In genomic region chr1:165075725-165076370, GRCh38 we compare ENCODE assay signal across 9 cellular contexts.
DNase-seq lines count a peak whose midpoint lies in the region; ATAC-seq and TF ChIP-seq lines count a peak whose summit lies in the region.
"Had no signal": no experiment of that assay in that cellular context is flagged by ENCODE, and none has a peak within 500 bp of the region (broad histone marks: within the 10 kb centered on the region; RNA-seq: fewer than 3 reads in every experiment).

No MANE protein-coding gene starts in this region.

- ATAC-seq in effector memory CD8-positive, alpha-beta T cell (replicated peaks) = no peak

- DNase-seq in BE2C (peak; percentile 38), HCEC 1CT (peak; percentile 23), NCI-H526 treated with DMSO at 0.1 percent for 48 hours (lab: John Stamatoyannopoulos, UW) (peak; percentile 64), colonic mucosa (no peak), coronary artery (ENCODE audit: low spot score) (no peak), GF-D8 (lab: John Stamatoyannopoulos, UW) (no peak)
- no peak for DNase-seq in effector memory CD8-positive, alpha-beta T cell

- H3K27ac Mint-ChIP-seq in effector memory CD8-positive, alpha-beta T cell = no peak overlapping the region

- no peak overlapping the region for H3K4me3 ChIP-seq in BE2C (ENCODE audit: low read depth, low read length)
- no peak overlapping the region for H3K4me3 ChIP-seq in colonic mucosa
- H3K4me3 ChIP-seq in neural cell (ENCODE audit: low read length) = no peak overlapping the region
- no peak overlapping the region for H3K4me3 ChIP-seq in coronary artery

- no peaks in the 10 kb centered on the region for H3K27me3 ChIP-seq in BE2C
- no peaks in the 10 kb centered on the region for H3K27me3 ChIP-seq in colonic mucosa
- H3K27me3 ChIP-seq in neural cell (ENCODE audit: insufficient read depth, low read depth, low read length) = no peaks in the 10 kb centered on the region

- no peak overlapping the region for H3K4me2 ChIP-seq in neural cell (ENCODE audit: low read length)

- intact Hi-C loops in colonic mucosa (cut with DNase I) = loop anchor here (10.0 kb wide), 2 partner anchors 911 to 1551 kb away; no protein-coding TSS in a partner anchor

- no peaks in the 10 kb centered on the region for H3K9me2 ChIP-seq in neural cell (ENCODE audit: insufficient read depth, low read length)

- no peak overlapping the region for H2AFZ ChIP-seq in neural cell (ENCODE audit: low read depth, low read length)

- H4K20me1 ChIP-seq in neural cell (ENCODE audit: insufficient read depth) = no peaks in the 10 kb centered on the region

- peaks cover 6 to 22% of the 10 kb centered on the region in 2 donors for H3K27me3 Mint-ChIP-seq in effector memory CD8-positive, alpha-beta T cell

- no peaks in the 10 kb centered on the region for H3K9me3 ChIP-seq in BE2C
- H3K9me3 ChIP-seq in colonic mucosa = no peaks in the 10 kb centered on the region
- no peaks in the 10 kb centered on the region for H3K9me3 ChIP-seq in neural cell (ENCODE audit: low read length)

- peaks cover 0 to 3% of the 10 kb centered on the region in 2 donors for H3K4me1 Mint-ChIP-seq in effector memory CD8-positive, alpha-beta T cell (ENCODE audit: low read depth in 2 of 2)

- no peaks in the 10 kb centered on the region for H3F3A ChIP-seq in neural cell (ENCODE audit: insufficient read depth, low read length, poor library complexity, severe bottlenecking)

- peak; percentile 71 for TF ChIP-seq CTCF in BE2C (IDR thresholded peaks at IDR 0.05; ENCODE audit: low read depth, low read length)
- TF ChIP-seq CTCF in colonic mucosa (IDR thresholded peaks at IDR 0.05) = peak; percentile 27
- peak; percentile 62 for TF ChIP-seq CTCF in neural cell (IDR thresholded peaks at IDR 0.05; ENCODE audit: poor library complexity, severe bottlenecking)
- no peak for TF ChIP-seq CTCF in coronary artery (IDR thresholded peaks at IDR 0.05)

- H3K79me2 ChIP-seq in neural cell (replicated peaks; ENCODE audit: insufficient read depth, low read length) = no peaks in the 10 kb centered on the region

- peak; percentile 62 for TF ChIP-seq RAD21 in neural cell (conservative IDR thresholded peaks at IDR 0.05)

- H3K9me3 Mint-ChIP-seq in effector memory CD8-positive, alpha-beta T cell = peaks cover 0 to 1% of the 10 kb centered on the region in 2 donors

- TF ChIP-seq EP300 in neural cell (conservative IDR thresholded peaks at IDR 0.05; ENCODE audit: poor library complexity, severe bottlenecking) = no peak

- H3K27ac ChIP-seq in colonic mucosa (no peak overlapping the region), neural cell (ENCODE audit: low read length) (no peak overlapping the region), coronary artery (no peak overlapping the region)
- H3K27ac ChIP-seq: epithelial cell of prostate had no signal

- H3K9ac ChIP-seq in colonic mucosa (ENCODE audit: low read depth in 2 of 2, low read length in 2 of 2) (no peak overlapping the region), neural cell (ENCODE audit: low read length) (no peak overlapping the region)

- H3K36me3 Mint-ChIP-seq in effector memory CD8-positive, alpha-beta T cell (ENCODE audit: insufficient read depth) = no peaks in the 10 kb centered on the region

- H3K4me1 ChIP-seq in BE2C (no peaks in the 10 kb centered on the region), colonic mucosa (no peaks in the 10 kb centered on the region)

- no peak overlapping the region for H3K4me3 Mint-ChIP-seq in effector memory CD8-positive, alpha-beta T cell

- H3K36me3 ChIP-seq in BE2C = no peaks in the 10 kb centered on the region
- H3K36me3 ChIP-seq in colonic mucosa = no peaks in the 10 kb centered on the region
- no peaks in the 10 kb centered on the region for H3K36me3 ChIP-seq in neural cell (ENCODE audit: insufficient read depth, low read length)

TF ChIP-seq in neural cell, 6 proteins besides CTCF, POLR2A, EP300 and RAD21:
- TF ChIP-seq POLR2AphosphoS5 (IDR thresholded peaks at IDR 0.05) (no peak), SMC3 (conservative IDR thresholded peaks at IDR 0.05; ENCODE audit: poor library complexity) (peak; percentile 54)
TF ChIP-seq in neural cell: peak in this region for 1.

Comparison
In these comparisons a context has a peak if more than half of its experiments do, and no peak if none do; other contexts are left out.
1. DNase-seq: peak in BE2C (single experiment), HCEC 1CT (single experiment) and NCI-H526 treated with DMSO at 0.1 percent for 48 hours (single experiment); none in colonic mucosa (single experiment), effector memory CD8-positive, alpha-beta T cell (0 of 3), coronary artery (single experiment) and GF-D8 (single experiment).